ENCODE assay signal across 26 cellular contexts in genomic region chr12:6294156-6294532, GRCh38. TPM values are rescaled to one million over a fixed set of nuclear protein-coding genes. Genes with fewer than 3 reads are reported as not detected.
A peak's percentile ranks its signal among the peaks of the same experiment; 100 is the strongest.
DNase-seq lines count a peak whose midpoint lies in the region; ATAC-seq and TF ChIP-seq lines count a peak whose summit lies in the region.
"Had no signal": no experiment of that assay in that cellular context is flagged by ENCODE, and none has a peak within 500 bp of the region (broad histone marks: within the 10 kb centered on the region; RNA-seq: fewer than 3 reads in every experiment).

No MANE protein-coding gene starts in this region.

- H3K9ac ChIP-seq in mucosa of stomach (ENCODE audit: low read length): peak overlapping the region; percentile 77

- TF ChIP-seq CTCF in RWPE2 (IDR thresholded peaks at IDR 0.05; ENCODE audit: poor library complexity, severe bottlenecking) (no peak), GM13976 (IDR thresholded peaks at IDR 0.05; ENCODE audit: borderline replicate concordance, control extremely low read depth, extremely low read depth, insufficient read depth, missing control alignments) (no peak), prostate gland (IDR thresholded peaks at IDR 0.05) (no peak)

- H3K79me2 ChIP-seq in ACC112 (ENCODE audit: control insufficient read depth, insufficient read depth, low read length, unreplicated experiment): no peaks in the 10 kb centered on the region

- no peak for TF ChIP-seq POLR2A in prostate gland (IDR thresholded peaks at IDR 0.05)

- WGBS in esophagus, 2 donors: 20 to 40% methylated on average over 3 of the region's 3 CpGs
- 49% methylated on average over 3 of the region's 3 CpGs for WGBS in prostate gland

- no peak for DNase-seq in RWPE2 (ENCODE audit: low spot score)
- DNase-seq in GM13976 (ENCODE audit: low spot score): no peak
- DNase-seq in prostate gland (ENCODE audit: low spot score): no peak
- DNase-seq: activated CD4-positive, alpha-beta T cell treated with anti-CD3 and anti-CD28 coated beads, Interleukin-2, amount 50 U/mL, for 4 hours; activated CD4-positive, CD25-positive, alpha-beta regulatory T cell; activated CD8-positive, alpha-beta memory T cell treated with anti-CD3 and anti-CD28 coated beads, Interleukin-2, amount 50 U/mL, for 48 hours; COR-L47; DMS79 treated with DMSO at 0.1 percent for 48 hours; effector CD4-positive, alpha-beta T cell; erythroblast; hypothalamus; left ventricle myocardium superior; NCI-H1105 treated with DMSO at 0.1 percent for 48 hours; Right ventricle myocardium superior; stomach; upper lobe of right lung had no signal

- H3K4me1 ChIP-seq in ACC112 (ENCODE audit: control insufficient read depth, insufficient read depth, low read length, unreplicated experiment) (peaks cover 43% of the 10 kb centered on the region), RWPE2 (ENCODE audit: insufficient read depth, poor library complexity, severe bottlenecking) (peaks cover 45% of the 10 kb centered on the region), esophagus (ENCODE audit: control insufficient read depth in 2 of 2, insufficient read depth in 2 of 2, low read length in 1 of 2) (peaks cover 0 to 9% of the 10 kb centered on the region in 2 donors), mucosa of stomach (ENCODE audit: control insufficient read depth, insufficient read depth, low read length) (peaks cover 38% of the 10 kb centered on the region), prostate gland (replicated peaks) (no peaks in the 10 kb centered on the region)
- H3K4me1 ChIP-seq: upper lobe of right lung had no signal

- H3K9me3 ChIP-seq in RWPE2 (ENCODE audit: severe bottlenecking) (no peaks in the 10 kb centered on the region), esophagus (ENCODE audit: control insufficient read depth in 2 of 2, insufficient read depth in 1 of 2, low read depth in 1 of 2, low read length in 1 of 2) (no peaks in the 10 kb centered on the region), mucosa of stomach (ENCODE audit: control insufficient read depth, low read length) (no peaks in the 10 kb centered on the region), prostate gland (no peaks in the 10 kb centered on the region)
- H3K9me3 ChIP-seq: mucosa of descending colon, stomach, upper lobe of right lung had no signal

- H3K36me3 ChIP-seq in ACC112 (ENCODE audit: insufficient read depth, low read length) (no peaks in the 10 kb centered on the region), RWPE2 (ENCODE audit: low read depth) (no peaks in the 10 kb centered on the region), esophagus (ENCODE audit: control insufficient read depth in 2 of 2, insufficient read depth in 2 of 2, low read length in 1 of 2) (no peaks in the 10 kb centered on the region), mucosa of stomach (ENCODE audit: control insufficient read depth, insufficient read depth, low read length) (no peaks in the 10 kb centered on the region), prostate gland (no peaks in the 10 kb centered on the region)
- H3K36me3 ChIP-seq: HAP-1, stomach, upper lobe of right lung had no signal

- H3K27me3 ChIP-seq in ACC112 (ENCODE audit: insufficient read depth, low read length) (no peaks in the 10 kb centered on the region), RWPE2 (ENCODE audit: insufficient read depth, poor library complexity, severe bottlenecking) (no peaks in the 10 kb centered on the region), esophagus (ENCODE audit: control insufficient read depth in 1 of 2, insufficient read depth in 2 of 2, low read length in 2 of 2) (no peaks in the 10 kb centered on the region), mucosa of stomach (ENCODE audit: control insufficient read depth, insufficient read depth, low read length) (no peaks in the 10 kb centered on the region), prostate gland (replicated peaks; ENCODE audit: insufficient read depth) (no peaks in the 10 kb centered on the region)
- H3K27me3 ChIP-seq: stomach, upper lobe of right lung had no signal

- ATAC-seq in RWPE2 (ENCODE audit: low read depth): no peak
- ATAC-seq in GM19324 (IDR thresholded peaks at IDR 0.05; ENCODE audit: low FRiP score, unreplicated experiment): no peak
- no peak for ATAC-seq in GM21723 (IDR thresholded peaks at IDR 0.05; ENCODE audit: unreplicated experiment)

- intact Hi-C loops in prostate gland (cut with DNase I): no loop called here

- H3K4me3 ChIP-seq in ACC112 (ENCODE audit: low read depth, low read length) (no peak overlapping the region), RWPE2 (ENCODE audit: severe bottlenecking) (no peak overlapping the region), esophagus (ENCODE audit: low read depth in 1 of 2, low read length in 2 of 2) (no peak overlapping the region), mucosa of stomach (ENCODE audit: low read length) (no peak overlapping the region), prostate gland (no peak overlapping the region)
- H3K4me3 ChIP-seq: HAP-1, mucosa of descending colon, stomach, upper lobe of right lung had no signal

- in situ Hi-C loops in GM13976 (cut with MboI; ENCODE audit: low sequenced_read_pairs, unreplicated experiment): no loop called here

- H2AFZ ChIP-seq in ACC112 (ENCODE audit: low read length, unreplicated experiment): no peak overlapping the region

- peak overlapping the region; percentile 90 for H3K27ac ChIP-seq in ACC112 (ENCODE audit: low read depth, low read length)
- peak overlapping the region; percentile 60 for H3K27ac ChIP-seq in RWPE2 (ENCODE audit: poor library complexity, severe bottlenecking)
- peak overlapping the region; percentile 74 to 91 for H3K27ac ChIP-seq in esophagus (ENCODE audit: low read depth in 2 of 2, low read length in 1 of 2)
- H3K27ac ChIP-seq in prostate gland: no peak overlapping the region

RNA-seq across cellular contexts. Expression of gene PLEKHG6, which starts 16.3 kb away (rescaled TPM):
- polyA plus RNA-seq in esophagus: 10 to 100 TPM; 25.0 to 70.3 TPM
- total RNA-seq in prostate gland: 1 to 10 TPM; 4.6 to 6.2 TPM
- total RNA-seq: A673; activated T-helper 2 cell treated with anti-CD3 and anti-CD28 coated beads, Interferon-gamma antibody, Interleukin-2, Interleukin-4, amounts not matched to agents 10 μg/mL and 5 μg/mL and 100 μg/mL, durations not matched to agents 14 hours and 24 hours and 36 hours had no signal
- polyA plus RNA-seq: BJ had no signal

RNA-seq across cellular contexts. Expression of gene TNFRSF1A, which starts 47.7 kb away (rescaled TPM):
- polyA plus RNA-seq in esophagus: 10 to 100 TPM; 41.7 to 71.4 TPM
- total RNA-seq in prostate gland: 100 to 1,000 TPM in 1 of 2 donors, 10 to 100 TPM in 1; 91.1 to 168 TPM

Comparison
In these comparisons a context has a peak if more than half of its experiments do, and no peak if none do; other contexts are left out.
1. H3K27ac ChIP-seq: peak in ACC112 (single experiment), RWPE2 (single experiment) and esophagus (2 of 2); none in prostate gland (0 of 2).